In genomic region chr19:294341-294818, GRCh38 we compare ENCODE assay signal across 9 cellular contexts. TPM values are rescaled to one million over a fixed set of nuclear protein-coding genes. Genes with fewer than 3 reads are reported as not detected.
A peak's percentile ranks its signal among the peaks of the same experiment; 100 is the strongest.
DNase-seq lines count a peak whose midpoint lies in the region; ATAC-seq and TF ChIP-seq lines count a peak whose summit lies in the region.
"Had no signal": no experiment of that assay in that cellular context is flagged by ENCODE, and none has a peak within 500 bp of the region (broad histone marks: within the 10 kb centered on the region; RNA-seq: fewer than 3 reads in every experiment).

No MANE protein-coding gene starts in this region.

- H3K9me2 ChIP-seq in PC-3 (replicated peaks; ENCODE audit: low read length): no peaks in the 10 kb centered on the region

- H3K9me3 ChIP-seq in breast epithelium (no peaks in the 10 kb centered on the region), muscle layer of duodenum (ENCODE audit: control insufficient read depth in 1 of 2, low read length in 2 of 2) (no peaks in the 10 kb centered on the region), PC-3 (ENCODE audit: low read length) (no peaks in the 10 kb centered on the region)

- intact Hi-C loops in breast epithelium (cut with DNase I; ENCODE audit: low total_unique reads) (no loop called here), MCF 10A (cut with micrococcal nuclease) (no loop called here), PC-3 (cut with micrococcal nuclease) (no loop called here)

- no peaks in the 10 kb centered on the region for H3F3A ChIP-seq in PC-3 (ENCODE audit: low read length, unreplicated experiment)

- no peak overlapping the region for H3K27ac Mint-ChIP-seq in MCF 10A (ENCODE audit: low read depth, unreplicated experiment)

- no peaks in the 10 kb centered on the region for H4K20me1 ChIP-seq in PC-3 (ENCODE audit: low read length)

- no peak overlapping the region for H3K4me2 ChIP-seq in PC-3 (ENCODE audit: low read length)

- H3K4me3 ChIP-seq in breast epithelium (peak overlapping the region in 2 of 3 donors; percentile 20 to 46), coronary artery (peak overlapping the region; percentile 39), muscle layer of duodenum (ENCODE audit: low read depth in 1 of 2, low read length in 2 of 2) (peak overlapping the region; percentile 21 to 46), PC-3 (ENCODE audit: low read length) (no peak overlapping the region)
- H3K4me3 ChIP-seq: SJSA1 had no signal

- ATAC-seq in PC-3: no peak
- ATAC-seq in HG03378 (IDR thresholded peaks at IDR 0.05; ENCODE audit: unreplicated experiment): no peak
- ATAC-seq in HG03045 (IDR thresholded peaks at IDR 0.05; ENCODE audit: unreplicated experiment): no peak
- ATAC-seq in GM18867 (IDR thresholded peaks at IDR 0.05; ENCODE audit: unreplicated experiment): no peak

- no peaks in the 10 kb centered on the region for H3K79me2 ChIP-seq in PC-3 (ENCODE audit: low read length)

- peak overlapping the region in 1 of 2 donors; percentile 87 for H3K27ac ChIP-seq in breast epithelium
- no peak overlapping the region for H3K27ac ChIP-seq in coronary artery
- H3K27ac ChIP-seq in muscle layer of duodenum (ENCODE audit: low read length): no peak overlapping the region
- H3K27ac ChIP-seq in PC-3 (ENCODE audit: low read length): no peak overlapping the region
- H3K27ac ChIP-seq: SJSA1 had no signal

- peaks cover 0 to 11% of the 10 kb centered on the region in 2 donors for H3K27me3 ChIP-seq in breast epithelium
- H3K27me3 ChIP-seq in muscle layer of duodenum (ENCODE audit: low read depth, low read length): peaks cover 25% of the 10 kb centered on the region
- no peaks in the 10 kb centered on the region for H3K27me3 ChIP-seq in PC-3 (ENCODE audit: low read length)

- H3K4me1 ChIP-seq in breast epithelium: peaks cover 0 to 29% of the 10 kb centered on the region in 2 donors
- peaks cover 19 to 39% of the 10 kb centered on the region in 2 donors for H3K4me1 ChIP-seq in muscle layer of duodenum (ENCODE audit: control insufficient read depth in 1 of 2, insufficient read depth in 2 of 2, low read length in 2 of 2)
- no peaks in the 10 kb centered on the region for H3K4me1 ChIP-seq in PC-3 (ENCODE audit: insufficient read depth, low read length)

- H3K4me3 Mint-ChIP-seq in MCF 10A (ENCODE audit: unreplicated experiment): no peak overlapping the region

- DNase-seq in breast epithelium (ENCODE audit: low spot score in 2 of 2) (peak in 1 of 2 donors; percentile 46), MCF 10A (ENCODE audit: unreplicated experiment) (no peak), coronary artery (ENCODE audit: low spot score) (no peak), PC-3 (no peak)

- BruUV-seq in MCF 10A (replicated peaks; lab: Mats Ljungman, UMichigan) (no TSS peak), PC-3 (replicated peaks; lab: Mats Ljungman, UMichigan) (no TSS peak)

- H3K27me3 Mint-ChIP-seq in MCF 10A (ENCODE audit: insufficient read depth, unreplicated experiment): peaks cover 29% of the 10 kb centered on the region

- H2AFZ ChIP-seq in PC-3 (ENCODE audit: low read length): no peak overlapping the region

- H3K4me1 Mint-ChIP-seq in MCF 10A (ENCODE audit: insufficient read depth, unreplicated experiment): peaks cover 17% of the 10 kb centered on the region

- H3K9me3 Mint-ChIP-seq in MCF 10A (ENCODE audit: unreplicated experiment): no peaks in the 10 kb centered on the region

- no peak for TF ChIP-seq POLR2A in breast epithelium (IDR thresholded peaks at IDR 0.05)

- no peak for TF ChIP-seq CTCF in breast epithelium (IDR thresholded peaks at IDR 0.05)
- TF ChIP-seq CTCF in MCF 10A (IDR thresholded peaks at IDR 0.05; ENCODE audit: unreplicated experiment): no peak
- TF ChIP-seq CTCF in coronary artery (IDR thresholded peaks at IDR 0.05): no peak
- no peak for TF ChIP-seq CTCF in PC-3 (conservative IDR thresholded peaks at IDR 0.05; ENCODE audit: low read depth, low read length)

- POLR2A ChIA-PET in MCF 10A (lab: Yijun Ruan, JAX): no interaction called here
- POLR2A ChIA-PET in PC-3 (lab: Charles Lee; ENCODE audit: unreplicated experiment): no interaction called here

- no peaks in the 10 kb centered on the region for H3K36me3 ChIP-seq in breast epithelium
- no peaks in the 10 kb centered on the region for H3K36me3 ChIP-seq in muscle layer of duodenum (ENCODE audit: control insufficient read depth in 1 of 2, insufficient read depth in 2 of 2, low read length in 2 of 2)
- no peaks in the 10 kb centered on the region for H3K36me3 ChIP-seq in PC-3 (ENCODE audit: low read depth, low read length)
- H3K36me3 ChIP-seq: SJSA1 had no signal

- CTCF ChIA-PET in MCF 10A (lab: Yijun Ruan, JAX) (no interaction called here), PC-3 (lab: Charles Lee) (no interaction called here)

- no peak overlapping the region for H3K9ac ChIP-seq in PC-3 (ENCODE audit: low read length)

- H3K36me3 Mint-ChIP-seq in MCF 10A (ENCODE audit: insufficient read depth, unreplicated experiment): no peaks in the 10 kb centered on the region

RNA-seq across cellular contexts. Expression of gene PLPP2, which starts 3.2 kb away (rescaled TPM):
- total RNA-seq in breast epithelium (100 to 1,000 TPM in 2 of 3 donors, under 1 TPM in 1; 0.48 to 166 (median 120) TPM), MCF 10A (2022) (5.4 and 9.4 TPM in 2 replicates), PC-3 (2014; rRNA removed) (not detected in 2 replicates)

RNA-seq across cellular contexts. Expression of gene MIER2, which starts 50.2 kb away (rescaled TPM):
- total RNA-seq in breast epithelium (10 to 100 TPM in 2 of 3 donors, 1 to 10 TPM in 1; 5.4 to 17.0 (median 12.8) TPM), MCF 10A (2022) (24.2 TPM in 2 replicates), PC-3 (2014; rRNA removed) (not detected in 2 replicates)
